ENCODE assay signal across 18 cellular contexts in genomic region chr11:134995746-134996145, GRCh38.
DNase-seq lines count a peak whose midpoint lies in the region; ATAC-seq lines count a peak whose summit lies in the region.
"Had no signal": no experiment of that assay in that cellular context is flagged by ENCODE, and none has a peak within 500 bp of the region (broad histone marks: within the 10 kb centered on the region; RNA-seq: fewer than 3 reads in every experiment).

No MANE protein-coding gene starts in this region.

- no peak for ATAC-seq in HG03196 (IDR thresholded peaks at IDR 0.05; ENCODE audit: unreplicated experiment)
- ATAC-seq in GM19463 (IDR thresholded peaks at IDR 0.05; ENCODE audit: unreplicated experiment), result no peak
- ATAC-seq: A549, PC-3 had no signal

- peak; percentile 5 for DNase-seq in EH (ENCODE audit: low read depth)
- peak; percentile 4 for DNase-seq in RPMI7951 (ENCODE audit: low read depth)
- DNase-seq in globus pallidus (ENCODE audit: low spot score), result peak; percentile 58
- DNase-seq in pons (ENCODE audit: low spot score), result peak; percentile 86
- DNase-seq in activated CD4-positive, alpha-beta T cell treated with anti-CD3 and anti-CD28 coated beads for 1 hour, result no peak
- DNase-seq: CD8-positive, alpha-beta memory T cell; DMS79; H7; KBM-7; NCI-H1105 treated with DMSO at 0.1 percent for 48 hours; NCI-H1694; NCI-H226; NCI-H524 treated with DMSO at 0.1 percent for 48 hours; PC-3; SIG-M5 had no signal
